ENCODE assay signal across 8 cellular contexts in the genomic region with DNA sequence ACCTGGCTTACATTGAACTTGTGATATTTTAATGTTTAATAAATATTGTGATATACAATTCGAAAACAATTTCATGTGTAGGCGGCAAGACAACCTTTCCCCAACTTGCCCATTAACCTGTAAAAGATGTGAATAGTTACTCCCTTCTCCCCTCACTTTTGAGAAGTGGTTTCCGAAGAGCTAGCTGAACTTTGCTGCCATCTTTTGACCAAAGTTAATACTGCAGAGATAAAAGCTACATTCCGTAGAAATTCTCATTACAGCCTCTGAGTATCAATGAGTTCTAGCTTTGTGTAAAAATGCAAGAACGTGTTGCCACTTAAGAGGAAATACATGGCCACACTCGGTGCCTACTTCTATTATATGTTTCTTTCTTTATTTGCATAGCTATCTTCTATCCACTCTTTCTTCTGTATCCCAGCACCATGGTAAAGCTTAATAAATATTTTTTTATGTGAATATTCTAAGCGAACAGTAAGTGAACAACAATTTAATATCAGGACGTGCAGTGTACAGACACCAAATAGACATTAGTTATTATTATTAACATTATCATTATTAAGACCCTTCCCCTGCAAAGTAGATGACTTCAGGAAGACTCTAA.
DNase-seq lines count a peak whose midpoint lies in the region; ATAC-seq and TF ChIP-seq lines count a peak whose summit lies in the region.

No MANE protein-coding gene starts in this region.

- no peak for ATAC-seq in activated CD8-positive, alpha-beta T cell treated with anti-CD3 and anti-CD28 coated beads, Interleukin-2, amount 10 ng/mL, durations not matched to agents 7 days and 5 days
- ATAC-seq in thoracic aorta (ENCODE audit: insufficient number of reproducible peaks, low FRiP score, low read depth): no peak

- H3K4me1 ChIP-seq in thoracic aorta (ENCODE audit: control insufficient read depth in 1 of 2, low read depth in 2 of 2): no peaks in the 10 kb centered on the region

- H3K27ac ChIP-seq in thoracic aorta: no peak overlapping the region

- H3K9me3 Mint-ChIP-seq in activated CD8-positive, alpha-beta T cell treated with anti-CD3 and anti-CD28 coated beads, Interleukin-2, amount 10 ng/mL, durations not matched to agents 7 days and 5 days (ENCODE audit: insufficient read depth): no peaks in the 10 kb centered on the region
- H3K9me3 Mint-ChIP-seq in activated naive CD4-positive, alpha-beta T cell treated with anti-CD3 and anti-CD28 coated beads for 36 hours: no peaks in the 10 kb centered on the region

- H3K36me3 ChIP-seq in thoracic aorta: no peaks in the 10 kb centered on the region

- H3K4me3 ChIP-seq in thoracic aorta: no peak overlapping the region

- no peak overlapping the region for H3K4me3 Mint-ChIP-seq in activated CD8-positive, alpha-beta T cell treated with anti-CD3 and anti-CD28 coated beads, Interleukin-2, amount 10 ng/mL, durations not matched to agents 7 days and 5 days
- H3K4me3 Mint-ChIP-seq in activated naive CD4-positive, alpha-beta T cell treated with anti-CD3 and anti-CD28 coated beads for 36 hours: no peak overlapping the region

- intact Hi-C loops in activated naive CD4-positive, alpha-beta T cell treated with anti-CD3 and anti-CD28 coated beads for 36 hours (cut with micrococcal nuclease): loop anchor here (2.0 to 10.0 kb wide), 5 partner anchors 130 to 1027 kb away; no protein-coding TSS in a partner anchor

- CTCF ChIA-PET in activated CD8-positive, alpha-beta T cell treated with anti-CD3 and anti-CD28 coated beads, Interleukin-2, amount 10 ng/mL, durations not matched to agents 7 days and 5 days (lab: Charles Lee): interaction anchor here (0.6 to 2.0 kb wide), 33 partner anchors 8 to 1263 kb away, joined by 3 to 21 read pairs (median 3); no protein-coding TSS in a partner anchor
- CTCF ChIA-PET in activated naive CD4-positive, alpha-beta T cell treated with anti-CD3 and anti-CD28 coated beads for 36 hours (lab: Charles Lee): interaction anchor here (0.6 to 2.9 kb wide), 27 partner anchors 10 to 1261 kb away, joined by 3 to 28 read pairs (median 4); no protein-coding TSS in a partner anchor

- DNase-seq in AG08395 (ENCODE audit: low spot score): peak; percentile 53
- DNase-seq in NCI-H187 treated with DMSO at 0.1 percent for 48 hours (lab: John Stamatoyannopoulos, UW): peak; percentile 24
- DNase-seq in activated CD8-positive, alpha-beta T cell treated with anti-CD3 and anti-CD28 coated beads, Interleukin-2, amount 10 ng/mL, durations not matched to agents 7 days and 5 days: peak; percentile 23
- DNase-seq in iPS DF 4.7 (ENCODE audit: extremely low read depth, low spot score): peak; percentile 58
- DNase-seq in thoracic aorta (ENCODE audit: low spot score): no peak
- DNase-seq in HCEC 1CT: no peak
- DNase-seq in activated naive CD4-positive, alpha-beta T cell treated with anti-CD3 and anti-CD28 coated beads for 36 hours: no peak

- no peaks in the 10 kb centered on the region for H3K9me3 ChIP-seq in thoracic aorta

- H3K27me3 ChIP-seq in thoracic aorta (replicated peaks; ENCODE audit: insufficient read depth): no peaks in the 10 kb centered on the region

- H3K36me3 Mint-ChIP-seq in activated CD8-positive, alpha-beta T cell treated with anti-CD3 and anti-CD28 coated beads, Interleukin-2, amount 10 ng/mL, durations not matched to agents 7 days and 5 days (ENCODE audit: low read depth): no peaks in the 10 kb centered on the region
- H3K36me3 Mint-ChIP-seq in activated naive CD4-positive, alpha-beta T cell treated with anti-CD3 and anti-CD28 coated beads for 36 hours (ENCODE audit: low read depth): no peaks in the 10 kb centered on the region

- peaks cover 16% of the 10 kb centered on the region for H3K27me3 Mint-ChIP-seq in activated CD8-positive, alpha-beta T cell treated with anti-CD3 and anti-CD28 coated beads, Interleukin-2, amount 10 ng/mL, durations not matched to agents 7 days and 5 days (ENCODE audit: low read depth)
- H3K27me3 Mint-ChIP-seq in activated naive CD4-positive, alpha-beta T cell treated with anti-CD3 and anti-CD28 coated beads for 36 hours (ENCODE audit: low read depth): no peaks in the 10 kb centered on the region

- no peak overlapping the region for H3K27ac Mint-ChIP-seq in activated CD8-positive, alpha-beta T cell treated with anti-CD3 and anti-CD28 coated beads, Interleukin-2, amount 10 ng/mL, durations not matched to agents 7 days and 5 days
- no peak overlapping the region for H3K27ac Mint-ChIP-seq in activated naive CD4-positive, alpha-beta T cell treated with anti-CD3 and anti-CD28 coated beads for 36 hours

- TF ChIP-seq CTCF in GM12874 (IDR thresholded peaks at IDR 0.05; ENCODE audit: insufficient read depth, low read depth, low read length) (peak; percentile 52), thoracic aorta (IDR thresholded peaks at IDR 0.05) (peak; percentile 72)

- POLR2A ChIA-PET in activated CD8-positive, alpha-beta T cell treated with anti-CD3 and anti-CD28 coated beads, Interleukin-2, amount 10 ng/mL, durations not matched to agents 7 days and 5 days (lab: Charles Lee): no interaction called here

- H3K4me1 Mint-ChIP-seq in activated CD8-positive, alpha-beta T cell treated with anti-CD3 and anti-CD28 coated beads, Interleukin-2, amount 10 ng/mL, durations not matched to agents 7 days and 5 days (ENCODE audit: low read depth): no peaks in the 10 kb centered on the region
- H3K4me1 Mint-ChIP-seq in activated naive CD4-positive, alpha-beta T cell treated with anti-CD3 and anti-CD28 coated beads for 36 hours (ENCODE audit: low read depth): no peaks in the 10 kb centered on the region

Comparison
In these comparisons a context has a peak if more than half of its experiments do, and no peak if none do; other contexts are left out.
1. DNase-seq: peak in AG08395 (single experiment), NCI-H187 treated with DMSO at 0.1 percent for 48 hours (single experiment), activated CD8-positive, alpha-beta T cell treated with anti-CD3 and anti-CD28 coated beads, Interleukin-2, amount 10 ng/mL, durations not matched to agents 7 days and 5 days (single experiment) and iPS DF 4.7 (single experiment); none in thoracic aorta (single experiment), HCEC 1CT (single experiment) and activated naive CD4-positive, alpha-beta T cell treated with anti-CD3 and anti-CD28 coated beads for 36 hours (single experiment).